Comparison of ENCODE assay signal across 25 cellular contexts in genomic region chr10:75814071-75814470, GRCh38.
"Had no signal": no experiment of that assay in that cellular context is flagged by ENCODE, and none has a peak within 500 bp of the region (broad histone marks: within the 10 kb centered on the region; RNA-seq: fewer than 3 reads in every experiment).

No MANE protein-coding gene starts in this region.

- H3K79me2 ChIP-seq: parathyroid adenoma had no signal

- H3K9ac ChIP-seq: neural progenitor cell, parathyroid adenoma had no signal

- H3K4me1 ChIP-seq: lower lobe of right lung, parathyroid adenoma, right atrium auricular region, tibial artery had no signal

- DNase-seq: cerebellar nuclear complex; cortex of kidney; effector memory CD8-positive, alpha-beta T cell; erythroblast; foreskin melanocyte; glutamatergic neuron; heart right ventricle; hippocampal formation; left ventricle myocardium superior; lower lobe of right lung; mucosa of descending colon; naive B cell; stimulated activated CD4-positive, alpha-beta T cell treated with anti-CD3 and anti-CD28 coated beads, Interleukin-4, amount 100 ng/mL, for 4 hours; stimulated activated naive CD8-positive, alpha-beta T cell treated with anti-CD3 and anti-CD28 coated beads, Interleukin-15, Interleukin-2, amounts not matched to agents 100 U/mL and 50 U/mL, for 24 hours; substantia nigra; testis; tibial artery had no signal

- H3K27ac Mint-ChIP-seq: effector memory CD8-positive, alpha-beta T cell; naive B cell; nephron; neural progenitor cell; progenitor cell of endocrine pancreas; stimulated activated memory B cell treated with anti-CD40 and anti-IgM and Interleukin-4, amounts not matched to agents 10 μg/mL and 1 μg/mL and 100 μg/mL, for 72 hours; type B pancreatic cell had no signal

- H3K4me1 Mint-ChIP-seq: naive B cell; nephron; stimulated activated memory B cell treated with anti-CD40 and anti-IgM and Interleukin-4, amounts not matched to agents 10 μg/mL and 1 μg/mL and 100 μg/mL, for 72 hours had no signal

- H3K27me3 ChIP-seq: heart right ventricle, neural progenitor cell, right atrium auricular region, testis had no signal

- H3K36me3 ChIP-seq: heart right ventricle, lower lobe of right lung, neural progenitor cell, right atrium auricular region, tibial artery had no signal

- H3K27ac ChIP-seq: heart right ventricle, lower lobe of right lung, neural progenitor cell, parathyroid adenoma, right atrium auricular region, testis, tibial artery had no signal

- H3K4me3 ChIP-seq: heart right ventricle, lower lobe of right lung, mucosa of descending colon, neural progenitor cell, right atrium auricular region, testis, tibial artery had no signal

- H3K4me2 ChIP-seq: neural progenitor cell had no signal

- H3K9me3 ChIP-seq: heart right ventricle, lower lobe of right lung, mucosa of descending colon, right atrium auricular region, testis, tibial artery had no signal

- H3K4me3 Mint-ChIP-seq: effector memory CD8-positive, alpha-beta T cell; naive B cell; nephron; neural progenitor cell; stimulated activated memory B cell treated with anti-CD40 and anti-IgM and Interleukin-4, amounts not matched to agents 10 μg/mL and 1 μg/mL and 100 μg/mL, for 72 hours; type B pancreatic cell had no signal

- H3K36me3 Mint-ChIP-seq: naive B cell; neural progenitor cell; stimulated activated memory B cell treated with anti-CD40 and anti-IgM and Interleukin-4, amounts not matched to agents 10 μg/mL and 1 μg/mL and 100 μg/mL, for 72 hours; type B pancreatic cell had no signal

- H2AFZ ChIP-seq: neural progenitor cell, parathyroid adenoma had no signal

- ATAC-seq: effector memory CD8-positive, alpha-beta T cell; heart right ventricle; left ventricle myocardium superior; lower lobe of right lung; mucosa of descending colon; sciatic nerve; stimulated activated memory B cell treated with anti-CD40 and anti-IgM and Interleukin-4, amounts not matched to agents 10 μg/mL and 1 μg/mL and 100 μg/mL, for 72 hours; stimulated activated naive CD8-positive, alpha-beta T cell treated with anti-CD3 and anti-CD28 coated beads, Interleukin-15, Interleukin-2, amounts not matched to agents 100 U/mL and 50 U/mL, for 24 hours had no signal

- H3K9me3 Mint-ChIP-seq: neural progenitor cell; stimulated activated memory B cell treated with anti-CD40 and anti-IgM and Interleukin-4, amounts not matched to agents 10 μg/mL and 1 μg/mL and 100 μg/mL, for 72 hours had no signal
